Comparison of ENCODE assay signal across 8 cellular contexts in the genomic region with DNA sequence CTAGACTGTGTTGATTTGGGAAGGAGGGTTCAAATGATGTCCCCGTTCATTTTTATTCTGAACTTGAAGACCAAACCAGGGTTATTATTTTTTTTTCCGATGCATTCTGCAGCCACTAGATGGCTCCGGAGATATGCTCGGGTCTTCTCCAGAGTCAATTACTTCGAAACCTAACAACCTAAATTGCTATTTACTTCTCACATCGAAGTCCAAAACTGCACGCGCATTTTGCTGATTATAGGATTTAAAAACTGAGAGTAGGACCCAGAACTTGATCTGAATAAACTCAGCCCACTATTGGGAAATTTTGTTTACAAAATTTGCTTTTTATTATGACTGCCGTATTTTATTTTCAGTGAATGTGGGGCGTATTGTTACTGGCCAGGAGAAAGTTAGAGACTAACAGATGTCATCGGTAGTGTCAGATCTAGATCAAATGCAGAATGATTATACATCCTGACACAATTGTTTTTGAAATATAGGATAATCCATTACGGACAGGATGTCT.
DNase-seq lines count a peak whose midpoint lies in the region; ATAC-seq and TF ChIP-seq lines count a peak whose summit lies in the region.

No MANE protein-coding gene starts in this region.

- intact Hi-C loops in OCI-LY7 (cut with micrococcal nuclease; ENCODE audit: unreplicated experiment) (no loop called here), colonic mucosa (cut with DNase I) (loop anchor here (5.0 to 10.0 kb wide), 3 partner anchors 259 to 1589 kb away; no protein-coding TSS in a partner anchor)

- H3K27me3 ChIP-seq in colonic mucosa (no peaks in the 10 kb centered on the region), mesendoderm (ENCODE audit: insufficient read depth, low read length, poor library complexity) (no peaks in the 10 kb centered on the region)

- H3K9me3 ChIP-seq in OCI-LY7 (ENCODE audit: low read length), result no peaks in the 10 kb centered on the region
- no peaks in the 10 kb centered on the region for H3K9me3 ChIP-seq in colonic mucosa

- TF ChIP-seq CTCF in OCI-LY7 (conservative IDR thresholded peaks at IDR 0.05; ENCODE audit: low read length) (peak; percentile 87), colonic mucosa (IDR thresholded peaks at IDR 0.05) (peak; percentile 69)

- DNase-seq in COLO668 (lab: John Stamatoyannopoulos, UW; ENCODE audit: unreplicated experiment) (peak; percentile 1), H4 (ENCODE audit: low spot score) (peak; percentile 58), OCI-LY7 (ENCODE audit: low spot score) (peak; percentile 48), colonic mucosa (peak; percentile 31), mesendoderm (peak; percentile 61), GF-D8 (lab: John Stamatoyannopoulos, UW) (no peak)
- DNase-seq in activated CD4-positive, CD25-positive, alpha-beta regulatory T cell (lab: John Stamatoyannopoulos, UW), result no peak

- no peaks in the 10 kb centered on the region for H3K4me1 ChIP-seq in OCI-LY7 (ENCODE audit: insufficient read depth, low read length, poor library complexity, severe bottlenecking)
- no peaks in the 10 kb centered on the region for H3K4me1 ChIP-seq in colonic mucosa
- peaks cover 1% of the 10 kb centered on the region for H3K4me1 ChIP-seq in mesendoderm (ENCODE audit: control insufficient read depth, low read depth, low read length)

- H3K9me2 ChIP-seq in OCI-LY7 (ENCODE audit: insufficient read depth, low read length), result no peaks in the 10 kb centered on the region

- BruUV-seq in OCI-LY7 (replicated peaks; lab: Mats Ljungman, UMichigan), result no TSS peak

- H3K4me3 ChIP-seq in OCI-LY7 (ENCODE audit: low read depth, low read length, poor library complexity, severe bottlenecking) (no peak overlapping the region), colonic mucosa (no peak overlapping the region), mesendoderm (ENCODE audit: low read length) (no peak overlapping the region)

- no peak overlapping the region for H2AK5ac ChIP-seq in mesendoderm (ENCODE audit: low read length)

- H2BK5ac ChIP-seq in mesendoderm (ENCODE audit: low read length), result no peak overlapping the region

- no peak for ATAC-seq in GM21515 (IDR thresholded peaks at IDR 0.05; ENCODE audit: unreplicated experiment)

- H3K4ac ChIP-seq in mesendoderm (ENCODE audit: low read depth, low read length), result no peak overlapping the region

- CTCF ChIA-PET in OCI-LY7 (lab: Charles Lee; ENCODE audit: unreplicated experiment), result no interaction called here

- H4K8ac ChIP-seq in mesendoderm (ENCODE audit: low read depth, low read length), result no peak overlapping the region

- peak overlapping the region; percentile 82 for H2AFZ ChIP-seq in OCI-LY7 (ENCODE audit: low read length)

- H3K36me3 ChIP-seq in OCI-LY7 (ENCODE audit: insufficient read depth, low read length) (no peaks in the 10 kb centered on the region), colonic mucosa (no peaks in the 10 kb centered on the region), mesendoderm (ENCODE audit: control insufficient read depth, insufficient read depth, low read length) (no peaks in the 10 kb centered on the region)

- H3K9ac ChIP-seq in colonic mucosa (ENCODE audit: low read depth in 2 of 2, low read length in 2 of 2) (no peak overlapping the region), mesendoderm (ENCODE audit: low read length) (no peak overlapping the region)

- H3K18ac ChIP-seq in mesendoderm (ENCODE audit: low read length), result no peak overlapping the region

- no peak overlapping the region for H3K27ac ChIP-seq in OCI-LY7 (ENCODE audit: low read depth, low read length, poor library complexity, severe bottlenecking)
- no peak overlapping the region for H3K27ac ChIP-seq in colonic mucosa
- no peak overlapping the region for H3K27ac ChIP-seq in mesendoderm (ENCODE audit: low read depth, low read length)

- no peaks in the 10 kb centered on the region for H3K79me2 ChIP-seq in OCI-LY7 (ENCODE audit: insufficient read depth, low read depth, low read length)
- no peaks in the 10 kb centered on the region for H3K79me2 ChIP-seq in mesendoderm (ENCODE audit: control insufficient read depth, insufficient read depth, low read length)

- no peak overlapping the region for H4K5ac ChIP-seq in mesendoderm (ENCODE audit: low read length)

- H3K23ac ChIP-seq in mesendoderm (ENCODE audit: low read length), result no peak overlapping the region

- H3K4me2 ChIP-seq in OCI-LY7 (ENCODE audit: low read length) (0 out of 2 replicates have a peak overlapping the region, but pooled peaks have one; percentile 28), mesendoderm (ENCODE audit: low read length) (no peak overlapping the region)

- POLR2A ChIA-PET in OCI-LY7 (lab: Charles Lee), result no interaction called here

- H2BK120ac ChIP-seq in mesendoderm (ENCODE audit: low read depth, low read length), result no peak overlapping the region

- no peaks in the 10 kb centered on the region for H4K20me1 ChIP-seq in OCI-LY7 (ENCODE audit: insufficient read depth, low read length)

- no CpG with 5 or more reads among the region's 12 CpGs for WGBS in mesendoderm (ENCODE audit: extremely low coverage, insufficient coverage, low lambda C conversion rate)

- H3K56ac ChIP-seq in mesendoderm (ENCODE audit: low read length), result no peak overlapping the region

- H2BK15ac ChIP-seq in mesendoderm (replicated peaks; ENCODE audit: low read depth), result peak overlapping the region; percentile 74

- no peaks in the 10 kb centered on the region for H3K79me1 ChIP-seq in mesendoderm (ENCODE audit: low read length)

Comparison
In these comparisons a context has a peak if more than half of its experiments do, and no peak if none do; other contexts are left out.
1. DNase-seq: peak in COLO668 (single experiment), H4 (single experiment), OCI-LY7 (single experiment), colonic mucosa (single experiment) and mesendoderm (single experiment); none in activated CD4-positive, CD25-positive, alpha-beta regulatory T cell (0 of 4) and GF-D8 (single experiment).